In the genomic region with DNA sequence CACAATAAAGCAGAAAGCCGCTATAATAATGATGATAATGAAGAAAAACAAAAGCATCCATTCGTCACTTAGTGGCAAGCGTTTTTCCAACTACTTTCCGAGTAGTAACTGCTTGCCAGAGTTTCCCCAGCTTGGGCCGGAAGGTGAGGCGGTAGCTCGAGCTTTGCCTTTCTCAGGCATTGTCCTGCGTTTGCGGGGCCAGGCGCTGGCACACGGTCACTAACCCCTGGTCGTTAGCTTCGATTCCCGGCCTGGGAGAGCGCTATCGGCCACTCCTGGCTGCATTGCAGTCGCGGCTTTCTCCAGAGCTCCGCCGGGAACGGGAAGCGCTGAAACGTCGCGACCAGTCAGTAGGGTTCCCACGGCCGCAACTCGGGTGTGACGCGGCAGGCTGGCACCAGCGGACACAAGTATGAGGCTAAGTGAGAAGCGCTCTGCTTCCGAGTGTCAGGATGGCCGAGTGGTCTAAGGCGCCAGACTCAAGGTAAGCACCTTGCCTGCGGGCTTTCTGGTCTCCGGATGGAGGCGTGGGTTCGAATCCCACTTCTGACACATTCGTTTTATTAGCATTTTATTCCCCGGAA, we compare ENCODE assay signal across 8 cellular contexts. TPM values are rescaled to one million over a fixed set of nuclear protein-coding genes. Genes with fewer than 3 reads are reported as not detected.
DNase-seq lines count a peak whose midpoint lies in the region; ATAC-seq and TF ChIP-seq lines count a peak whose summit lies in the region.

No MANE protein-coding gene starts in this region.

- H3K4me3 ChIP-seq in ACC112 (ENCODE audit: low read depth, low read length) (peak overlapping the region; percentile 84), WI38 (ENCODE audit: low read depth, low read length) (peak overlapping the region; percentile 79), cardiac fibroblast (replicated peaks in 1 of 2; ENCODE audit: low read depth in 2 of 2, low read length in 2 of 2) (peak overlapping the region; percentile 56 to 73), spleen (peak overlapping the region; percentile 51 to 80 (median 62))

- TF ChIP-seq CTCF in WI38 (IDR thresholded peaks at IDR 0.05; ENCODE audit: low read depth, low read length) (no peak), cardiac fibroblast (IDR thresholded peaks at IDR 0.05; ENCODE audit: low read depth, low read length) (no peak), spleen (IDR thresholded peaks at IDR 0.05 in 8 of 11, conservative IDR thresholded peaks at IDR 0.05 in 3 of 11) (peak in 1 of 11 experiments; percentile 23)

- 0% methylated on average over 22 to 41 of the region's 41 CpGs for WGBS in spleen, 5 donors

- no peaks in the 10 kb centered on the region for H3K4me1 ChIP-seq in ACC112 (ENCODE audit: control insufficient read depth, insufficient read depth, low read length, unreplicated experiment)
- peaks cover 0 to 23% (median 9%) of the 10 kb centered on the region in 6 donors for H3K4me1 ChIP-seq in spleen

- H3K27ac ChIP-seq in ACC112 (ENCODE audit: low read depth, low read length) = peak overlapping the region; percentile 77
- H3K27ac ChIP-seq in spleen = peak overlapping the region; percentile 87 to 99 (median 95)

- TF ChIP-seq POLR2A in spleen (IDR thresholded peaks at IDR 0.05) = peak in 1 of 3 donors; percentile 63

- intact Hi-C loops in spleen (cut with DNase I; ENCODE audit: low total_unique reads) = no loop called here

- ATAC-seq in GM18870 (IDR thresholded peaks at IDR 0.05; ENCODE audit: unreplicated experiment) (peak; percentile 65), HG03139 (IDR thresholded peaks at IDR 0.05; ENCODE audit: unreplicated experiment) (peak; percentile 75)

- H2AFZ ChIP-seq in ACC112 (ENCODE audit: low read length, unreplicated experiment) = peak overlapping the region; percentile 86

- H3K36me3 ChIP-seq in ACC112 (ENCODE audit: insufficient read depth, low read length) = no peaks in the 10 kb centered on the region
- H3K36me3 ChIP-seq in spleen = no peaks in the 10 kb centered on the region

- peak; percentile 53 for DNase-seq in NCI-H2196 treated with DMSO at 0.1 percent for 48 hours (lab: John Stamatoyannopoulos, UW; ENCODE audit: unreplicated experiment)
- DNase-seq in cardiac fibroblast (ENCODE audit: low read depth in 2 of 2) = peak; percentile 98
- DNase-seq in iris pigment epithelial cell (ENCODE audit: low read depth) = peak; percentile 90
- DNase-seq in spleen = peak; percentile 96

- H3K9me3 ChIP-seq in spleen = no peaks in the 10 kb centered on the region

- H3K27me3 ChIP-seq in ACC112 (ENCODE audit: insufficient read depth, low read length) (peaks cover 10% of the 10 kb centered on the region), spleen (replicated peaks in 1 of 7) (no peaks in the 10 kb centered on the region)

- no peaks in the 10 kb centered on the region for H3K79me2 ChIP-seq in ACC112 (ENCODE audit: control insufficient read depth, insufficient read depth, low read length, unreplicated experiment)

RNA-seq across cellular contexts. Expression of a gene that starts 14.6 kb away (rescaled TPM):
- 10 to 100 TPM; 33.5 to 81.1 (median 45.9) TPM for total RNA-seq in spleen
- polyA plus RNA-seq in spleen = 100 to 1,000 TPM in 2 of 3 donors, 10 to 100 TPM in 1; 57.1 to 138 (median 125) TPM

RNA-seq across cellular contexts. Expression of a gene that starts 32.5 kb away (rescaled TPM):
- total RNA-seq in spleen = 10 to 100 TPM in 6 of 7 donors, 1 to 10 TPM in 1; 10.0 to 23.1 (median 12.3) TPM
- 10 to 100 TPM in 1 of 3 donors, 1 to 10 TPM in 2; 7.2 to 11.7 (median 9.9) TPM for polyA plus RNA-seq in spleen

RNA-seq across cellular contexts. Expression of a gene that starts 35.5 kb away (rescaled TPM):
- total RNA-seq in spleen = 10 to 100 TPM; 32.6 to 43.1 (median 41.3) TPM
- polyA plus RNA-seq in spleen = 10 to 100 TPM; 13.2 to 19.8 (median 16.6) TPM

RNA-seq across cellular contexts. Expression of a gene that starts 47.8 kb away (rescaled TPM):
- total RNA-seq in spleen = 10 to 100 TPM; 29.1 to 43.3 (median 30.7) TPM
- 10 to 100 TPM; 10.1 to 23.1 (median 11.3) TPM for polyA plus RNA-seq in spleen

Comparison
In these comparisons a context has a peak if more than half of its experiments do, and no peak if none do; other contexts are left out.
1. Peak in every context shown above with its lines: DNase-seq, ATAC-seq, H3K4me3 ChIP-seq and H3K27ac ChIP-seq.